Comparison of ENCODE assay signal across 11 cellular contexts in genomic region chr18:74351354-74351753, GRCh38. TPM values are rescaled to one million over a fixed set of nuclear protein-coding genes. Genes with fewer than 3 reads are reported as not detected.
DNase-seq lines count a peak whose midpoint lies in the region; ATAC-seq and TF ChIP-seq lines count a peak whose summit lies in the region.
"Had no signal": no experiment of that assay in that cellular context is flagged by ENCODE, and none has a peak within 500 bp of the region (broad histone marks: within the 10 kb centered on the region; RNA-seq: fewer than 3 reads in every experiment).

No MANE protein-coding gene starts in this region.

- H3K4me3 ChIP-seq in fibroblast of lung (replicated peaks in 1 of 4; ENCODE audit: control extremely low read depth in 1 of 4, insufficient read depth in 1 of 4, low read depth in 3 of 4, low read length in 4 of 4): no peak overlapping the region

- no peaks in the 10 kb centered on the region for H3K79me2 ChIP-seq in fibroblast of lung (ENCODE audit: control insufficient read depth, insufficient read depth, low read length)

- peaks cover 30% of the 10 kb centered on the region for H3K27me3 Mint-ChIP-seq in osteocyte (ENCODE audit: unreplicated experiment)
- H3K27me3 Mint-ChIP-seq: activated B cell treated with CpG ODN at 0.5 μM for 24 hours; dendritic cell treated with granulocyte-macrophage colony-stimulating factor and Interleukin-4, amounts not matched to agents 40 ng/mL and 50 ng/mL, for 4 days had no signal

- DNase-seq in CD1c-positive myeloid dendritic cell (ENCODE audit: extremely low spot score): peak; percentile 29
- peak; percentile 70 for DNase-seq in M059J (ENCODE audit: low read depth)
- peak; percentile 35 to 50 for DNase-seq in fibroblast of lung (ENCODE audit: low read depth in 2 of 2)
- DNase-seq in hippocampal formation (lab: John Stamatoyannopoulos, UW): no peak
- DNase-seq in osteocyte (ENCODE audit: extremely low spot score, unreplicated experiment): no peak
- no peak for DNase-seq in GM19240 (ENCODE audit: insufficient read length, low spot score)
- no peak for DNase-seq in left lobe of liver (ENCODE audit: low spot score)
- DNase-seq: activated B cell treated with CpG ODN at 0.5 μM for 24 hours had no signal

- H3K9ac ChIP-seq in fibroblast of lung (ENCODE audit: insufficient read depth, low read length): no peak overlapping the region

- H4K20me1 ChIP-seq in fibroblast of lung (ENCODE audit: control insufficient read depth, extremely low read depth, insufficient read depth, low read length): no peaks in the 10 kb centered on the region

- TF ChIP-seq CTCF in fibroblast of lung (conservative IDR thresholded peaks at IDR 0.05 in 1 of 2, IDR thresholded peaks at IDR 0.05 in 1 of 2; ENCODE audit: low read depth in 1 of 2, low read length in 2 of 2) (no peak), osteocyte (IDR thresholded peaks at IDR 0.05) (no peak)

- H3K9me3 Mint-ChIP-seq in osteocyte (ENCODE audit: unreplicated experiment): no peaks in the 10 kb centered on the region
- H3K9me3 Mint-ChIP-seq: activated B cell treated with CpG ODN at 0.5 μM for 24 hours; dendritic cell treated with granulocyte-macrophage colony-stimulating factor and Interleukin-4, amounts not matched to agents 40 ng/mL and 50 ng/mL, for 4 days had no signal

- no peak overlapping the region for H3K4me3 Mint-ChIP-seq in osteocyte (ENCODE audit: unreplicated experiment)
- H3K4me3 Mint-ChIP-seq: activated B cell treated with CpG ODN at 0.5 μM for 24 hours; dendritic cell treated with granulocyte-macrophage colony-stimulating factor and Interleukin-4, amounts not matched to agents 40 ng/mL and 50 ng/mL, for 4 days had no signal

- H3K36me3 Mint-ChIP-seq in osteocyte (ENCODE audit: unreplicated experiment): no peaks in the 10 kb centered on the region

- ATAC-seq in GM21515 (IDR thresholded peaks at IDR 0.05; ENCODE audit: unreplicated experiment) (peak; percentile 54), left lobe of liver (no peak)

- H3K27ac Mint-ChIP-seq in osteocyte (ENCODE audit: unreplicated experiment): no peak overlapping the region
- H3K27ac Mint-ChIP-seq: activated B cell treated with CpG ODN at 0.5 μM for 24 hours; dendritic cell treated with granulocyte-macrophage colony-stimulating factor and Interleukin-4, amounts not matched to agents 40 ng/mL and 50 ng/mL, for 4 days had no signal

- no peak overlapping the region for H3K27ac ChIP-seq in fibroblast of lung (ENCODE audit: insufficient read depth, low read length)

- no peaks in the 10 kb centered on the region for H3K9me3 ChIP-seq in fibroblast of lung (ENCODE audit: control insufficient read depth, insufficient read depth, low read depth, low read length)

- H3K4me1 Mint-ChIP-seq in osteocyte (ENCODE audit: unreplicated experiment): no peaks in the 10 kb centered on the region

- H3K27me3 ChIP-seq in fibroblast of lung (ENCODE audit: control insufficient read depth, insufficient read depth, low read length): no peaks in the 10 kb centered on the region

- H2AFZ ChIP-seq in fibroblast of lung (ENCODE audit: low read length): peak overlapping the region; percentile 66

- H3K36me3 ChIP-seq in fibroblast of lung (ENCODE audit: control insufficient read depth, insufficient read depth, low read length): no peaks in the 10 kb centered on the region

- H3K4me2 ChIP-seq in fibroblast of lung (ENCODE audit: extremely low read depth, insufficient read depth, low read length): peak overlapping the region; percentile 15

- no peaks in the 10 kb centered on the region for H3K4me1 ChIP-seq in fibroblast of lung (ENCODE audit: control insufficient read depth, extremely low read depth, insufficient read depth, low read length)

RNA-seq across cellular contexts. Expression of gene C18orf63, which starts 35.7 kb away (rescaled TPM):
- not detected in 2 replicates for total RNA-seq in M059J (2014; rRNA removed; shearing (Covaris generic))
- total RNA-seq in fibroblast of lung: not detected in 2 replicates
- not detected in 2 replicates for polyA plus RNA-seq in fibroblast of lung
- polyA plus RNA-seq in fibroblast of lung (2012): not detected in 2 replicates
- polyA minus RNA-seq in fibroblast of lung (ENCODE audit: low replicate concordance): not detected in 2 replicates
- total RNA-seq in osteocyte: not detected in 2 replicates
- total RNA-seq in left lobe of liver: not detected
- total RNA-seq: activated B cell treated with CpG ODN at 0.5 μM for 24 hours, omental fat pad had no signal

RNA-seq across cellular contexts. Expression of gene CYB5A, which starts 59.6 kb away (rescaled TPM):
- 167 and 192 TPM in 2 replicates for total RNA-seq in M059J (2014; rRNA removed; shearing (Covaris generic))
- total RNA-seq in fibroblast of lung: 63.4 and 113 TPM in 2 replicates
- polyA plus RNA-seq in fibroblast of lung: 111 and 150 TPM in 2 replicates
- polyA plus RNA-seq in fibroblast of lung (2012): 82.3 and 110 TPM in 2 replicates
- 12.0 and 13.7 TPM in 2 replicates for polyA minus RNA-seq in fibroblast of lung (ENCODE audit: low replicate concordance)
- 28.2 and 33.2 TPM in 2 replicates for total RNA-seq in osteocyte
- 984 TPM for total RNA-seq in left lobe of liver

Comparison
In these comparisons a context has a peak if more than half of its experiments do, and no peak if none do; other contexts are left out.
1. DNase-seq: peak in CD1c-positive myeloid dendritic cell (single experiment), M059J (single experiment) and fibroblast of lung (2 of 2); none in hippocampal formation (0 of 2), osteocyte (single experiment), GM19240 (single experiment) and left lobe of liver (single experiment).